ENCODE assay signal across 1 cellular context in the genomic region with DNA sequence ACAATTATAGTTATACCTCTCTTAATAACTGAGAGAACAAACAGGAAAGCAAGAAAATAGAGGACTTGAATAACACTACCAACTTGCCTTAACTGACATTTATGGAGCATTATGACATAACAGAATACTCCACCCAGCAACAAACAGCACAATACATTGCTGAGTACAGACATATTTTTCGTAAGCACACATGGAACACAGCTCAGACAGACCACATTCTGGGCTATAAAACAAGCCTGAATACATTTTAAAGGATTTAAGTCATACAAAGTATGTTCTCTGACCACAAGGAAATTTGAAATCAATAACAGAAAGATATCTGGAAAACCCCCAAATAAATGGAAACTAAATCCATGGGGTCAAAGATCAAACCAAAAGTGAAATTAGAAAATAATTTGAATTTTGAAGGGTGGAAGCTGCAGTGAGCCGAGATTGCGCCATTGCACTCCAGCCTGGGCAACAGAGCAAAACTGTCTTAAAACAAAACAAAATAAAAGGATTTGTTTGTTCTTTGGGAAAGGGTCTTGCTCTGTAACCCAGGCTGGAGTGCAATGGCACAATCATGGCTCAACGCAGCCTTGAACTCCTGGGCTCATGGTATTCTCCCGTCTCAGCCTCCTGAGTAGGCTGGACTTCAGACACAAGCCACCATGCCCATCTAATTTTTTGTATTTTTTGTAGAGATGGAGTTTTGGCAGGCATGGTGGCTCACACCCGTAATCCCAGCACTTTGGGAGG.
TF ChIP-seq lines count a peak whose summit lies in the region.

No MANE protein-coding gene starts in this region.

TF ChIP-seq in IMR-90, 13 proteins besides CTCF, POLR2A, EP300 and RAD21:
- TF ChIP-seq, protein P1, sequence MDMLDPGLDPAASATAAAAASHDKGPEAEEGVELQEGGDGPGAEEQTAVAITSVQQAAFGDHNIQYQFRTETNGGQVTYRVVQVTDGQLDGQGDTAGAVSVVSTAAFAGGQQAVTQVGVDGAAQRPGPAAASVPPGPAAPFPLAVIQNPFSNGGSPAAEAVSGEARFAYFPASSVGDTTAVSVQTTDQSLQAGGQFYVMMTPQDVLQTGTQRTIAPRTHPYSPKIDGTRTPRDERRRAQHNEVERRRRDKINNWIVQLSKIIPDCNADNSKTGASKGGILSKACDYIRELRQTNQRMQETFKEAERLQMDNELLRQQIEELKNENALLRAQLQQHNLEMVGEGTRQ (IDR thresholded peaks at IDR 0.05; ENCODE audit: low read depth, low read length): no peak
- 0 out of 2 replicates have a peak, but pooled peaks have one; percentile 15 for TF ChIP-seq CEBPB (IDR thresholded peaks at IDR 0.05; ENCODE audit: low read depth, low read length)
